In the genomic region with DNA sequence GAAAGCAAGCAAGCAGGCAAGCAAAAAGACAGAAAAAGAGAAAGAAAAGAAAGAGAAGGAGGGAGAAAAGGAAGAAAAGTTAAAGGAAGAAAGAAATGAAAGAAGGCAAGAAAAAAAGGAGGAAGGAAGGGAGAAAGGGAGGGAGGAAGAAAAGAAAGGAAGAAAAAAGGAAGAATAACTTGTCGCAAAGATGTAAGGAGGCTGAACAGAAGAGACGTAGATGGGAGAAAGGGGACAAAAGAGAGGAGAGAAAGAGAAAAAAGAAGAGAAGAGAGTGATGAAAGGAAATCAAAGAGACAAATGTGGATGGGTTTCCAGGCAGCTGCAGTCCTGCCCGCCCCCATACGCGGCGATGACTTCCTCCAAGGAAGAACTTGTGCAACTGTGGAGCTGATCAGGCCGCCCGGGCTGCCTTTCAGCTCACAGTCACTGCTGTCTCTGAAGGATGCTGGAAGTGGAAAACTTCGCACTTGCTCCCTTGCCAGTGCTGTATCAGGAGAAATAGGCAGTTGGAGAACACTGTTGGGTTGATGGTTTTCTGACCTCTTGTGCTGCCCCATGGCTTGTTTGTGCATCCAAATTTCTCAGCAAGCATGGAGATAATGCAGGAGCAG, we compare ENCODE assay signal across 16 cellular contexts. TPM values are rescaled to one million over a fixed set of nuclear protein-coding genes. Genes with fewer than 3 reads are reported as not detected.
DNase-seq lines count a peak whose midpoint lies in the region; ATAC-seq, FAIRE-seq and TF ChIP-seq lines count a peak whose summit lies in the region.
"Had no signal": no experiment of that assay in that cellular context is flagged by ENCODE, and none has a peak within 500 bp of the region (broad histone marks: within the 10 kb centered on the region; RNA-seq: fewer than 3 reads in every experiment).

No MANE protein-coding gene starts in this region.

- no peaks in the 10 kb centered on the region for H3K36me3 Mint-ChIP-seq in activated naive CD4-positive, alpha-beta T cell treated with anti-CD3 and anti-CD28 coated beads for 36 hours (ENCODE audit: low read depth)
- H3K36me3 Mint-ChIP-seq in activated naive CD4-positive, alpha-beta T cell treated with anti-CD3 and anti-CD28 coated beads, Interleukin-2, amount 10 ng/mL, durations not matched to agents 7 days and 5 days = no peaks in the 10 kb centered on the region
- H3K36me3 Mint-ChIP-seq: activated naive CD4-positive, alpha-beta T cell treated with anti-CD3 and anti-CD28 coated beads, Interleukin-2, amount 50 U/mL, for 24 hours had no signal

- no peak for FAIRE-seq in K562 (lab: Jason Lieb, UNC)
- FAIRE-seq: A549 had no signal

- TF ChIP-seq RAD21 in K562 (CRISPR knock-in tag; conservative IDR thresholded peaks at IDR 0.05 in 1 of 2, IDR thresholded peaks at IDR 0.05 in 1 of 2) = no peak

- intact Hi-C loops in activated naive CD4-positive, alpha-beta T cell treated with anti-CD3 and anti-CD28 coated beads for 36 hours (cut with micrococcal nuclease) = no loop called here
- intact Hi-C loops in K562 (cut with micrococcal nuclease) (no loop called here), tibial artery (cut with DNase I; ENCODE audit: low total_unique reads) (no loop called here)

- H3K27me3 Mint-ChIP-seq in activated naive CD4-positive, alpha-beta T cell treated with anti-CD3 and anti-CD28 coated beads for 36 hours (ENCODE audit: low read depth) = peaks cover 15% of the 10 kb centered on the region
- H3K27me3 Mint-ChIP-seq in activated naive CD4-positive, alpha-beta T cell treated with anti-CD3 and anti-CD28 coated beads, Interleukin-2, amount 10 ng/mL, durations not matched to agents 7 days and 5 days = peaks cover 61% of the 10 kb centered on the region

- H2AFZ ChIP-seq in K562 (ENCODE audit: low read depth, low read length) = no peak overlapping the region

- H3K9ac ChIP-seq in K562 (ENCODE audit: insufficient read depth in 1 of 2, low read depth in 2 of 2, low read length in 2 of 2) = no peak overlapping the region

- no peak overlapping the region for H3K27ac Mint-ChIP-seq in activated naive CD4-positive, alpha-beta T cell treated with anti-CD3 and anti-CD28 coated beads for 36 hours
- no peak overlapping the region for H3K27ac Mint-ChIP-seq in activated naive CD4-positive, alpha-beta T cell treated with anti-CD3 and anti-CD28 coated beads, Interleukin-2, amount 10 ng/mL, durations not matched to agents 7 days and 5 days
- H3K27ac Mint-ChIP-seq: activated naive CD4-positive, alpha-beta T cell treated with anti-CD3 and anti-CD28 coated beads, Interleukin-2, amount 50 U/mL, for 24 hours had no signal

- no peaks in the 10 kb centered on the region for H3K9me1 ChIP-seq in K562 (ENCODE audit: control insufficient read depth, insufficient read depth, low read length)

- H3K4me1 ChIP-seq in K562 (replicated peaks in 1 of 2; ENCODE audit: control insufficient read depth in 2 of 2, insufficient read depth in 2 of 2, low read length in 2 of 2) = no peaks in the 10 kb centered on the region; a peak in 1 of 5 replicates
- H3K4me1 ChIP-seq in right atrium auricular region = no peaks in the 10 kb centered on the region
- H3K4me1 ChIP-seq in tibial artery = peaks cover 0 to 5% (median 0%) of the 10 kb centered on the region in 4 donors
- H3K4me1 ChIP-seq: A549, thyroid gland had no signal

- CTCF ChIA-PET in activated naive CD4-positive, alpha-beta T cell treated with anti-CD3 and anti-CD28 coated beads for 36 hours (lab: Charles Lee) = interaction anchor here (1.1 kb wide), 1 partner anchor 10 kb away, joined by 3 read pairs; no protein-coding TSS in a partner anchor
- CTCF ChIA-PET in activated naive CD4-positive, alpha-beta T cell treated with anti-CD3 and anti-CD28 coated beads, Interleukin-2, amount 10 ng/mL, durations not matched to agents 7 days and 5 days (lab: Charles Lee) = no interaction called here
- CTCF ChIA-PET in K562 (lab: Yijun Ruan, JAX; ENCODE audit: low intra/inter-chr PET ratio) = no interaction called here

- H3K4me2 ChIP-seq in K562 (ENCODE audit: insufficient read depth, low read length) = no peak overlapping the region
- H3K4me2 ChIP-seq: A549 had no signal

- H3K4me3 ChIP-seq in K562 = no peak overlapping the region
- no peak overlapping the region for H3K4me3 ChIP-seq in right atrium auricular region
- H3K4me3 ChIP-seq in tibial artery = no peak overlapping the region
- H3K4me3 ChIP-seq: A549, thyroid gland had no signal

- TF ChIP-seq CTCF in K562 (IDR thresholded peaks at IDR 0.05 in 2 of 3, conservative IDR thresholded peaks at IDR 0.05 in 1 of 3; ENCODE audit: insufficient read depth in 2 of 3, low read depth in 1 of 3, low read length in 3 of 3) (no peak), right atrium auricular region (IDR thresholded peaks at IDR 0.05) (no peak), tibial artery (IDR thresholded peaks at IDR 0.05) (no peak)

- no peak overlapping the region for H3K27ac ChIP-seq in K562 (ENCODE audit: extremely low read depth, low read depth, low read length)
- no peak overlapping the region for H3K27ac ChIP-seq in right atrium auricular region
- no peak overlapping the region for H3K27ac ChIP-seq in tibial artery
- H3K27ac ChIP-seq: A549, thyroid gland had no signal

- no peaks in the 10 kb centered on the region for H4K20me1 ChIP-seq in K562 (replicated peaks; ENCODE audit: control insufficient read depth, insufficient read depth, low read length)

- BruUV-seq in K562 (replicated peaks; lab: Mats Ljungman, UMichigan) = no TSS peak

- H3K36me3 ChIP-seq in K562 (ENCODE audit: control insufficient read depth, insufficient read depth, low read length) (no peaks in the 10 kb centered on the region), right atrium auricular region (no peaks in the 10 kb centered on the region), tibial artery (no peaks in the 10 kb centered on the region)
- H3K36me3 ChIP-seq: thyroid gland had no signal

- TF ChIP-seq POLR2A in K562 (conservative IDR thresholded peaks at IDR 0.05) = no peak

- peak; percentile 5 for DNase-seq in activated naive CD4-positive, alpha-beta T cell treated with anti-CD3 and anti-CD28 coated beads for 36 hours
- no peak for DNase-seq in activated naive CD4-positive, alpha-beta T cell treated with anti-CD3 and anti-CD28 coated beads, Interleukin-2, amount 10 ng/mL, durations not matched to agents 7 days and 5 days
- no peak for DNase-seq in K562 (ENCODE audit: extremely low read depth in 1 of 4, low spot score in 3 of 4)
- DNase-seq in right atrium auricular region (ENCODE audit: low spot score) = peak; percentile 80
- peak; percentile 49 to 69 for DNase-seq in tibial artery
- DNase-seq in NCI-H69 (lab: John Stamatoyannopoulos, UW) = no peak
- no peak for DNase-seq in NCI-H526 (lab: John Stamatoyannopoulos, UW)
- no peak for DNase-seq in activated CD4-positive, alpha-beta T cell treated with anti-CD3 and anti-CD28 coated beads, Interleukin-2, amount 50 U/mL, for 1 hour
- DNase-seq: activated CD4-positive, alpha-beta T cell treated with anti-CD3 and anti-CD28 coated beads for 4 hours; GF-D8; NCI-H2029; NCI-H82 had no signal

- H3K4me3 Mint-ChIP-seq in activated naive CD4-positive, alpha-beta T cell treated with anti-CD3 and anti-CD28 coated beads for 36 hours = no peak overlapping the region
- no peak overlapping the region for H3K4me3 Mint-ChIP-seq in activated naive CD4-positive, alpha-beta T cell treated with anti-CD3 and anti-CD28 coated beads, Interleukin-2, amount 10 ng/mL, durations not matched to agents 7 days and 5 days
- H3K4me3 Mint-ChIP-seq: activated naive CD4-positive, alpha-beta T cell treated with anti-CD3 and anti-CD28 coated beads, Interleukin-2, amount 50 U/mL, for 24 hours; central memory CD8-positive, alpha-beta T cell had no signal

- H3K79me2 ChIP-seq in K562 (ENCODE audit: control insufficient read depth, insufficient read depth, low read length) = no peaks in the 10 kb centered on the region

- TF ChIP-seq EP300 in K562 (IDR thresholded peaks at IDR 0.05; ENCODE audit: low read length) = no peak

- 2% methylated on average over 9 of the region's 9 CpGs for WGBS in K562 (ENCODE audit: insufficient coverage, low coverage, missing lambda C conversion rate)

- H3K9me3 Mint-ChIP-seq in activated naive CD4-positive, alpha-beta T cell treated with anti-CD3 and anti-CD28 coated beads for 36 hours = no peaks in the 10 kb centered on the region
- no peaks in the 10 kb centered on the region for H3K9me3 Mint-ChIP-seq in activated naive CD4-positive, alpha-beta T cell treated with anti-CD3 and anti-CD28 coated beads, Interleukin-2, amount 10 ng/mL, durations not matched to agents 7 days and 5 days
- H3K9me3 Mint-ChIP-seq: activated naive CD4-positive, alpha-beta T cell treated with anti-CD3 and anti-CD28 coated beads, Interleukin-2, amount 50 U/mL, for 24 hours; central memory CD8-positive, alpha-beta T cell had no signal

- ATAC-seq in K562 = no peak
- ATAC-seq: A549 had no signal

- H3K9me3 ChIP-seq in K562 (replicated peaks; ENCODE audit: control insufficient read depth, insufficient read depth, low read depth, low read length) (no peaks in the 10 kb centered on the region), right atrium auricular region (no peaks in the 10 kb centered on the region), tibial artery (no peaks in the 10 kb centered on the region)
- H3K9me3 ChIP-seq: A549, thyroid gland had no signal

- POLR2A ChIA-PET in K562 (lab: Yijun Ruan, JAX) = interaction anchor here (0.5 kb wide), 1 partner anchor 54 kb away, joined by 3 read pairs; no protein-coding TSS in a partner anchor

- H3K27me3 ChIP-seq in K562 (ENCODE audit: control insufficient read depth in 2 of 2, insufficient read depth in 2 of 2, low read length in 2 of 2) = peaks cover 27% of the 10 kb centered on the region in 2 experiments; a peak in 4 of 5 replicates
- H3K27me3 ChIP-seq in right atrium auricular region = no peaks in the 10 kb centered on the region
- H3K27me3 ChIP-seq in tibial artery = no peaks in the 10 kb centered on the region
- H3K27me3 ChIP-seq: thyroid gland had no signal

- H3K4me1 Mint-ChIP-seq in activated naive CD4-positive, alpha-beta T cell treated with anti-CD3 and anti-CD28 coated beads for 36 hours (ENCODE audit: low read depth) = peaks cover 7% of the 10 kb centered on the region
- no peaks in the 10 kb centered on the region for H3K4me1 Mint-ChIP-seq in activated naive CD4-positive, alpha-beta T cell treated with anti-CD3 and anti-CD28 coated beads, Interleukin-2, amount 10 ng/mL, durations not matched to agents 7 days and 5 days
- H3K4me1 Mint-ChIP-seq: central memory CD8-positive, alpha-beta T cell had no signal

- in situ Hi-C loops in K562 (cut with MboI) = no loop called here

RNA-seq across cellular contexts. Expression of gene TRIB2, which starts 52.9 kb away (rescaled TPM):
- 1 to 10 TPM; 3.7 to 4.4 TPM for total RNA-seq in activated naive CD4-positive, alpha-beta T cell treated with anti-CD3 and anti-CD28 coated beads for 36 hours
- total RNA-seq in K562 (2011; cell fraction: chromatin; rRNA removed; ENCODE audit: low replicate concordance) = 27.9 and 40.5 TPM in 2 replicates
- 35.9 and 38.8 TPM in 2 replicates for total RNA-seq in K562 (2011; cell fraction: nucleolus; rRNA removed)
- total RNA-seq in K562 (2011; cell fraction: nucleoplasm; rRNA removed) = 25.5 and 29.1 TPM in 2 replicates
- 27.5 and 30.9 TPM in 2 replicates for total RNA-seq in K562 (2014; rRNA removed)
- 24.1 and 24.8 TPM in 2 replicates for total RNA-seq in K562 (2014; rRNA removed; fragmentation: Illumina TruSeq; extraction: Trizol)
- total RNA-seq in K562 (2015; rRNA removed; fragmentation: Illumina TruSeq; extraction: Trizol) = 19.8 and 19.9 TPM in 2 replicates
- total RNA-seq in K562 (2021) = 39.0 and 43.0 TPM in 2 replicates
- 22.1 and 28.6 TPM in 2 replicates for polyA plus RNA-seq in K562 (2011; rRNA removed)
- 21.6 and 26.2 TPM in 2 replicates for polyA plus RNA-seq in K562 (2011; cell fraction: cytosol; rRNA removed)
- polyA plus RNA-seq in K562 (2011; cell fraction: nucleus; rRNA removed) = 58.7 and 62.0 TPM in 2 replicates
- 20.0 and 26.4 TPM in 2 replicates for polyA plus RNA-seq in K562 (2012)
- polyA plus RNA-seq in K562 (2014; fragmentation: Illumina TruSeq; extraction: Trizol) = 22.5 and 26.3 TPM in 2 replicates
- polyA plus RNA-seq in K562 (2014; fragmentation: Nextera tagmentation; extraction: Ambion mirVana) = 10 to 100 TPM in 1 of 2 experiments, 1 to 10 TPM in 1; 9.0 to 12.2 TPM
- polyA plus RNA-seq in K562 (2014; rRNA removed) = 28.1 and 36.4 TPM in 2 replicates
- 25.6 and 33.0 TPM in 2 replicates for polyA minus RNA-seq in K562 (2011; rRNA and poly(A)+ RNA removed)
- 24.9 and 28.0 TPM in 2 replicates for polyA minus RNA-seq in K562 (2011; cell fraction: cytosol; rRNA and poly(A)+ RNA removed)
- polyA minus RNA-seq in K562 (2011; cell fraction: nucleus; rRNA and poly(A)+ RNA removed) = 48.7 and 49.8 TPM in 2 replicates
- total RNA-seq in right atrium auricular region = 10 to 100 TPM; 33.5 to 55.7 TPM

Comparison
In these comparisons a context has a peak if more than half of its experiments do, and no peak if none do; other contexts are left out.
1. DNase-seq: peak in activated naive CD4-positive, alpha-beta T cell treated with anti-CD3 and anti-CD28 coated beads for 36 hours (single experiment), right atrium auricular region (single experiment) and tibial artery (2 of 2); none in activated naive CD4-positive, alpha-beta T cell treated with anti-CD3 and anti-CD28 coated beads, Interleukin-2, amount 10 ng/mL, durations not matched to agents 7 days and 5 days (single experiment), K562 (0 of 4), NCI-H69 (single experiment), NCI-H526 (0 of 2) and activated CD4-positive, alpha-beta T cell treated with anti-CD3 and anti-CD28 coated beads, Interleukin-2, amount 50 U/mL, for 1 hour (single experiment).